Comparison of ENCODE assay signal across 1 cellular context in the genomic region with DNA sequence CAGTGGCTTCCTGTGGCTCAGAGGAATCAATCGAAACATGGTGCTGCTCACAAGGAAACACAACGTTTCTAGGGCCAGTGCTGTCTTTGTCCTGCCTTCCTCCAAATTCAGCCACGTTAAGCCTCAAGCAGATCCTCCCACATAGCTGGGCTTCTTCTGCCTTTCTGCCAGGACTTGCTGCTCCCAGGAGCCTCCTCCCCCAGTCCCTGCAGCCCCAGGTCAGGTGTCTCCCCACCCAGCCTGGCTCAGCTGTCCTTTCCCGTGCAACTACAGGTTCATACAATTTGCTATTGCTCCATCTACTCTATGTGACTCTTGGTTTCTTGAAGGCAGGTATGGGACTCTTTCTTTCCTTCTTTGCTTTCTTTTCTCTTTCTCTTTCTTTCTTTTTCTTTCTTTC.
TF ChIP-seq lines count a peak whose summit lies in the region.

No MANE protein-coding gene starts in this region.

TF ChIP-seq in H1, 55 proteins besides CTCF, POLR2A, EP300 and RAD21 (continued from another document):
- TF ChIP-seq SAP30 (IDR thresholded peaks at IDR 0.05; ENCODE audit: insufficient read depth, insufficient replicate concordance, low read length), result no peak
- no peak for TF ChIP-seq SP1 (IDR thresholded peaks at IDR 0.05; ENCODE audit: low read depth, low read length)
- no peak for TF ChIP-seq PHF8 (conservative IDR thresholded peaks at IDR 0.05; ENCODE audit: low read depth, low read length)
- TF ChIP-seq YY1 (IDR thresholded peaks at IDR 0.05; ENCODE audit: low read depth, low read length), result no peak
- no peak for TF ChIP-seq SIRT6 (IDR thresholded peaks at IDR 0.05; ENCODE audit: low read length)
- TF ChIP-seq EZH2 (IDR thresholded peaks at IDR 0.05; ENCODE audit: low read depth, low read length, severe bottlenecking), result no peak
- TF ChIP-seq RNF2 (IDR thresholded peaks at IDR 0.05; ENCODE audit: borderline replicate concordance, low read depth, low read length, missing control alignments, poor library complexity, severe bottlenecking), result no peak
- TF ChIP-seq FOSL1 (IDR thresholded peaks at IDR 0.05; ENCODE audit: insufficient read depth, low read depth, low read length), result no peak
- no peak for TF ChIP-seq HDAC6 (IDR thresholded peaks at IDR 0.05; ENCODE audit: low read depth, low read length)
- no peak for TF ChIP-seq KDM5A (IDR thresholded peaks at IDR 0.05; ENCODE audit: low read length)
- TF ChIP-seq POLR2AphosphoS5 (IDR thresholded peaks at IDR 0.05; ENCODE audit: low read depth, low read length), result no peak
- TF ChIP-seq GABPA (IDR thresholded peaks at IDR 0.05; ENCODE audit: borderline replicate concordance, insufficient read depth, low read length), result no peak
- no peak for TF ChIP-seq SP2 (IDR thresholded peaks at IDR 0.05; ENCODE audit: low read length)
- TF ChIP-seq, protein P1, sequence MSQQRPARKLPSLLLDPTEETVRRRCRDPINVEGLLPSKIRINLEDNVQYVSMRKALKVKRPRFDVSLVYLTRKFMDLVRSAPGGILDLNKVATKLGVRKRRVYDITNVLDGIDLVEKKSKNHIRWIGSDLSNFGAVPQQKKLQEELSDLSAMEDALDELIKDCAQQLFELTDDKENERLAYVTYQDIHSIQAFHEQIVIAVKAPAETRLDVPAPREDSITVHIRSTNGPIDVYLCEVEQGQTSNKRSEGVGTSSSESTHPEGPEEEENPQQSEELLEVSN (IDR thresholded peaks at IDR 0.05), result no peak
- TF ChIP-seq TAF1 (IDR thresholded peaks at IDR 0.05; ENCODE audit: low read depth, low read length), result no peak
- no peak for TF ChIP-seq TBP (IDR thresholded peaks at IDR 0.05; ENCODE audit: low read depth, low read length)
